Comparison of ENCODE assay signal across 15 cellular contexts in the genomic region with DNA sequence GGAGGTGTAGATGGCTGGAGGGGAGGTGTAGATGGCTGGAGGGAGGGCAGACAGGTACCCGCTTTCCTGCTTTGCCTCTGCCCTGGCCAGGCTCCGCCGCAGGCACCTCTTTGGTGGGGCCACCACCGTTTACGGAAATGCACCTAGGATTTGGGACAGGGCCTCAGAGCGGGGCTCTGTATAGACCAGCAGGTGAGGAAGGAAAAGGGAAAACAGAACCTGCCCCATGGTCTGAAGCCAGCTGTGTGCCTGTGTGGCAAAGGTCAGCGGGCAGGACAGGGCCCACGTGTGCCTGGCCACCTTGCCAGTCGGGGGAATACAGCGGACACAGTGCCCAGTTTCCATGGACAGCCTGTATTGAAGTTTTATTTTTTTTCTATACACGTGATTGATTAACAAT.
"Had no signal": no experiment of that assay in that cellular context is flagged by ENCODE, and none has a peak within 500 bp of the region (broad histone marks: within the 10 kb centered on the region; RNA-seq: fewer than 3 reads in every experiment).

No MANE protein-coding gene starts in this region.

- H3K9me3 Mint-ChIP-seq: effector memory CD8-positive, alpha-beta T cell; nephron progenitor cell; type B pancreatic cell had no signal

- H3K27ac ChIP-seq: epithelial cell of prostate, esophagus muscularis mucosa, gastroesophageal sphincter, hepatocyte, suprapubic skin, thyroid gland had no signal

- ATAC-seq: effector memory CD8-positive, alpha-beta T cell; gastroesophageal sphincter; stimulated activated naive CD8-positive, alpha-beta T cell treated with anti-CD3 and anti-CD28 coated beads, Interleukin-15, Interleukin-2, amounts not matched to agents 100 U/mL and 50 U/mL, for 24 hours had no signal

- H3K36me3 ChIP-seq: esophagus muscularis mucosa, gastroesophageal sphincter, suprapubic skin, thyroid gland had no signal

- H3K36me3 Mint-ChIP-seq: type B pancreatic cell had no signal

- H3K27me3 Mint-ChIP-seq: effector memory CD8-positive, alpha-beta T cell had no signal

- H3K9me3 ChIP-seq: esophagus muscularis mucosa, gastroesophageal sphincter, suprapubic skin, thyroid gland had no signal

- DNase-seq: effector memory CD8-positive, alpha-beta T cell; mesenchymal stem cell; midbrain; nephron progenitor cell; small intestine; stimulated activated CD4-positive, alpha-beta T cell treated with anti-CD3 and anti-CD28 coated beads, Interleukin-2, amount 100 ng/mL, for 48 hours; stimulated activated naive CD8-positive, alpha-beta T cell treated with anti-CD3 and anti-CD28 coated beads, Interleukin-15, Interleukin-2, amounts not matched to agents 100 U/mL and 50 U/mL, for 24 hours; thyroid gland had no signal

- H3K4me3 Mint-ChIP-seq: effector memory CD8-positive, alpha-beta T cell; nephron progenitor cell; type B pancreatic cell had no signal

- H3K27ac Mint-ChIP-seq: nephron progenitor cell, type B pancreatic cell had no signal

- H3K4me3 ChIP-seq: esophagus muscularis mucosa, gastroesophageal sphincter, hepatocyte, lung, suprapubic skin, thyroid gland had no signal

- H3K27me3 ChIP-seq: hepatocyte, thyroid gland had no signal
